1 cellular context compared by ENCODE assay signal in the genomic region with DNA sequence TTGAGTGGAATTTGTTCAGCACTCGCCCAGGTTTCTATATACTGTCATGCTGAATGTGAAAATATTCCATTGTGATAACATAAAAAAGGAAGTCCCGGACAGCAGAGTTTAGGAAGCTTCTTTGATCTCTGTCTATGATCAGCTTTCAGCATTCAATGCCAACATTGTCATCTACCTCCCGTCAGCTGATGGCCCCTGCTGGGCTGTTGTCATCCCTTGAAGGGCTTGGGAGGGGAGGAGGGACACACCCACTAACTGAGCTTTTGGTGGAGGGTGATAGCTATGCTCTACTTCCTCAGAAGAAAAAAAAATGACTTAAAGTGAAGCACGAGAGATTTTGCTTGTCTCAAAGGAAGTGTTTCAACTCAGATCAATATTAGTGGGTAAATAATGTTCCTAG.
TF ChIP-seq lines count a peak whose summit lies in the region.

No MANE protein-coding gene starts in this region.

TF ChIP-seq in GM23338, 12 proteins besides CTCF, POLR2A, EP300 and RAD21 (continued from another document):
- TF ChIP-seq, protein P1, sequence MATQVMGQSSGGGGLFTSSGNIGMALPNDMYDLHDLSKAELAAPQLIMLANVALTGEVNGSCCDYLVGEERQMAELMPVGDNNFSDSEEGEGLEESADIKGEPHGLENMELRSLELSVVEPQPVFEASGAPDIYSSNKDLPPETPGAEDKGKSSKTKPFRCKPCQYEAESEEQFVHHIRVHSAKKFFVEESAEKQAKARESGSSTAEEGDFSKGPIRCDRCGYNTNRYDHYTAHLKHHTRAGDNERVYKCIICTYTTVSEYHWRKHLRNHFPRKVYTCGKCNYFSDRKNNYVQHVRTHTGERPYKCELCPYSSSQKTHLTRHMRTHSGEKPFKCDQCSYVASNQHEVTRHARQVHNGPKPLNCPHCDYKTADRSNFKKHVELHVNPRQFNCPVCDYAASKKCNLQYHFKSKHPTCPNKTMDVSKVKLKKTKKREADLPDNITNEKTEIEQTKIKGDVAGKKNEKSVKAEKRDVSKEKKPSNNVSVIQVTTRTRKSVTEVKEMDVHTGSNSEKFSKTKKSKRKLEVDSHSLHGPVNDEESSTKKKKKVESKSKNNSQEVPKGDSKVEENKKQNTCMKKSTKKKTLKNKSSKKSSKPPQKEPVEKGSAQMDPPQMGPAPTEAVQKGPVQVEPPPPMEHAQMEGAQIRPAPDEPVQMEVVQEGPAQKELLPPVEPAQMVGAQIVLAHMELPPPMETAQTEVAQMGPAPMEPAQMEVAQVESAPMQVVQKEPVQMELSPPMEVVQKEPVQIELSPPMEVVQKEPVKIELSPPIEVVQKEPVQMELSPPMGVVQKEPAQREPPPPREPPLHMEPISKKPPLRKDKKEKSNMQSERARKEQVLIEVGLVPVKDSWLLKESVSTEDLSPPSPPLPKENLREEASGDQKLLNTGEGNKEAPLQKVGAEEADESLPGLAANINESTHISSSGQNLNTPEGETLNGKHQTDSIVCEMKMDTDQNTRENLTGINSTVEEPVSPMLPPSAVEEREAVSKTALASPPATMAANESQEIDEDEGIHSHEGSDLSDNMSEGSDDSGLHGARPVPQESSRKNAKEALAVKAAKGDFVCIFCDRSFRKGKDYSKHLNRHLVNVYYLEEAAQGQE (IDR thresholded peaks at IDR 0.05; ENCODE audit: unreplicated experiment): no peak
- no peak for TF ChIP-seq CREB1 (CRISPR knock-in tag; IDR thresholded peaks at IDR 0.05; ENCODE audit: low read depth)
- TF ChIP-seq STAT1 (IDR thresholded peaks at IDR 0.05; ENCODE audit: unreplicated experiment): no peak
- TF ChIP-seq ZNF331 (CRISPR knock-in tag; IDR thresholded peaks at IDR 0.05; ENCODE audit: low read depth): no peak
- no peak for TF ChIP-seq POLR2AphosphoS5 (IDR thresholded peaks at IDR 0.05; ENCODE audit: low read depth)
- TF ChIP-seq, protein P2, sequence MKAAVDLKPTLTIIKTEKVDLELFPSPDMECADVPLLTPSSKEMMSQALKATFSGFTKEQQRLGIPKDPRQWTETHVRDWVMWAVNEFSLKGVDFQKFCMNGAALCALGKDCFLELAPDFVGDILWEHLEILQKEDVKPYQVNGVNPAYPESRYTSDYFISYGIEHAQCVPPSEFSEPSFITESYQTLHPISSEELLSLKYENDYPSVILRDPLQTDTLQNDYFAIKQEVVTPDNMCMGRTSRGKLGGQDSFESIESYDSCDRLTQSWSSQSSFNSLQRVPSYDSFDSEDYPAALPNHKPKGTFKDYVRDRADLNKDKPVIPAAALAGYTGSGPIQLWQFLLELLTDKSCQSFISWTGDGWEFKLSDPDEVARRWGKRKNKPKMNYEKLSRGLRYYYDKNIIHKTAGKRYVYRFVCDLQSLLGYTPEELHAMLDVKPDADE (IDR thresholded peaks at IDR 0.05): no peak
- no peak for TF ChIP-seq ZNF114 (CRISPR knock-in tag; IDR thresholded peaks at IDR 0.05)
- TF ChIP-seq ZNF462 (CRISPR knock-in tag; IDR thresholded peaks at IDR 0.05): no peak
